ENCODE assay signal across 8 cellular contexts in genomic region chr2:34825671-34826070, GRCh38.
"Had no signal": no experiment of that assay in that cellular context is flagged by ENCODE, and none has a peak within 500 bp of the region (broad histone marks: within the 10 kb centered on the region; RNA-seq: fewer than 3 reads in every experiment).

No MANE protein-coding gene starts in this region.

- H3K4me3 Mint-ChIP-seq: HFFc6, IgD-negative memory B cell had no signal

- H3K27me3 Mint-ChIP-seq: IgD-negative memory B cell had no signal

- H3K27ac Mint-ChIP-seq: HFFc6, IgD-negative memory B cell had no signal

- H3K4me1 Mint-ChIP-seq: IgD-negative memory B cell had no signal

- H3K36me3 Mint-ChIP-seq: IgD-negative memory B cell had no signal

- DNase-seq: GM23248, GOT3, H7, HFFc6, KBM-7 had no signal

- ATAC-seq: HCT116, HepG2 had no signal
